In genomic region chr6:149084026-149084425, GRCh38 we compare ENCODE assay signal across 11 cellular contexts.
"Had no signal": no experiment of that assay in that cellular context is flagged by ENCODE, and none has a peak within 500 bp of the region (broad histone marks: within the 10 kb centered on the region; RNA-seq: fewer than 3 reads in every experiment).

No MANE protein-coding gene starts in this region.

- H3K27ac ChIP-seq: breast epithelium, hepatocyte, SK-N-MC, thyroid gland had no signal

- FAIRE-seq: urothelium cell line had no signal

- H3K27me3 ChIP-seq: breast epithelium, hepatocyte, thyroid gland had no signal

- H3K36me3 ChIP-seq: breast epithelium, thyroid gland had no signal

- H3K4me3 ChIP-seq: breast epithelium, hepatocyte, SK-N-MC, thyroid gland had no signal

- H3K4me2 ChIP-seq: hepatocyte had no signal

- H3K9me3 ChIP-seq: breast epithelium, thyroid gland had no signal

- H3K4me1 ChIP-seq: breast epithelium had no signal

- H2AFZ ChIP-seq: hepatocyte had no signal

- H3K79me2 ChIP-seq: hepatocyte had no signal

- DNase-seq: activated CD4-positive, CD25-positive, alpha-beta regulatory T cell; activated CD8-positive, alpha-beta memory T cell treated with anti-CD3 and anti-CD28 coated beads for 24 hours; activated naive CD4-positive, alpha-beta T cell treated with Interleukin-2 at 50 U/mL for 16 hours; aorta; posterior cingulate gyrus; stimulated activated CD4-positive, alpha-beta T cell treated with anti-CD3 and anti-CD28 coated beads, Interleukin-4, amount 100 ng/mL, for 4 hours; thyroid gland had no signal
